In genomic region chr1:151993084-151993733, GRCh38 we compare ENCODE assay signal across 8 cellular contexts. TPM values are rescaled to one million over a fixed set of nuclear protein-coding genes. Genes with fewer than 3 reads are reported as not detected.
DNase-seq lines count a peak whose midpoint lies in the region; ATAC-seq, FAIRE-seq and TF ChIP-seq lines count a peak whose summit lies in the region.

No MANE protein-coding gene starts in this region.

- H4K20me1 ChIP-seq in hepatocyte (ENCODE audit: insufficient read depth, poor library complexity, severe bottlenecking): peaks cover 18% of the 10 kb centered on the region

- H3K27me3 ChIP-seq in hepatocyte (no peaks in the 10 kb centered on the region), small intestine (ENCODE audit: control insufficient read depth in 2 of 2, insufficient read depth in 2 of 2, low read length in 2 of 2) (no peaks in the 10 kb centered on the region)

- H3K4me1 ChIP-seq in hepatocyte (ENCODE audit: insufficient read depth) (peaks cover 46% of the 10 kb centered on the region), small intestine (ENCODE audit: control insufficient read depth in 2 of 2, insufficient read depth in 1 of 2, low read depth in 1 of 2, low read length in 1 of 2) (peaks cover 5 to 36% of the 10 kb centered on the region in 2 donors)

- no peaks in the 10 kb centered on the region for H3K9me3 Mint-ChIP-seq in activated naive CD8-positive, alpha-beta T cell (ENCODE audit: low read depth)

- peak overlapping the region; percentile 91 for H3K4me2 ChIP-seq in hepatocyte

- peak overlapping the region; percentile 94 for H3K4me3 Mint-ChIP-seq in activated naive CD8-positive, alpha-beta T cell

- H3K27ac Mint-ChIP-seq in activated naive CD8-positive, alpha-beta T cell: peak overlapping the region; percentile 91

- peaks cover 50% of the 10 kb centered on the region for H3K79me2 ChIP-seq in hepatocyte

- TF ChIP-seq CTCF in GM12865 (IDR thresholded peaks at IDR 0.05; ENCODE audit: insufficient read depth, low read depth, low read length, missing control alignments) (no peak), hepatocyte (IDR thresholded peaks at IDR 0.05; ENCODE audit: poor library complexity) (peak; percentile 4)

- FAIRE-seq in small intestine (lab: Jason Lieb, UNC): no peak

- ATAC-seq in HG02763 (IDR thresholded peaks at IDR 0.05; ENCODE audit: unreplicated experiment): no peak

- H3K36me3 Mint-ChIP-seq in activated naive CD8-positive, alpha-beta T cell: no peaks in the 10 kb centered on the region

- H3K9me3 ChIP-seq in hepatocyte (ENCODE audit: low read depth): no peaks in the 10 kb centered on the region
- H3K9me3 ChIP-seq in small intestine (ENCODE audit: control insufficient read depth, low read depth): no peaks in the 10 kb centered on the region

- DNase-seq in GM12865 (ENCODE audit: low read depth) (peak; percentile 26), OCI-M1 (lab: John Stamatoyannopoulos, UW) (peak; percentile 53), hepatocyte (ENCODE audit: low spot score) (peak; percentile 35), small intestine (peak; percentile 56), NCI-H2227 treated with DMSO at 0.1 percent for 48 hours (lab: John Stamatoyannopoulos, UW) (no peak), cortex of kidney (lab: John Stamatoyannopoulos, UW) (no peak)

- 3% methylated on average over 24 of the region's 50 CpGs for WGBS in hepatocyte (ENCODE audit: low lambda C conversion rate, missing lambda C conversion rate)
- 0 to 3% (median 1%) methylated on average over 35 to 50 of the region's 50 CpGs for WGBS in small intestine, 3 donors

- H3K4me1 Mint-ChIP-seq in activated naive CD8-positive, alpha-beta T cell (ENCODE audit: low read depth): peaks cover 62% of the 10 kb centered on the region

- H3K27me3 Mint-ChIP-seq in activated naive CD8-positive, alpha-beta T cell: no peaks in the 10 kb centered on the region

- H3K9me2 ChIP-seq in hepatocyte (replicated peaks; ENCODE audit: insufficient read depth): no peaks in the 10 kb centered on the region

- H3K27ac ChIP-seq in hepatocyte: peak overlapping the region; percentile 100
- H3K27ac ChIP-seq in small intestine (ENCODE audit: low read depth in 1 of 2, low read length in 1 of 2): peak overlapping the region; percentile 98

- H3K36me3 ChIP-seq in hepatocyte (replicated peaks; ENCODE audit: insufficient read depth, low read depth): no peaks in the 10 kb centered on the region
- peaks cover 0 to 2% of the 10 kb centered on the region in 2 donors for H3K36me3 ChIP-seq in small intestine (ENCODE audit: control insufficient read depth in 2 of 2, insufficient read depth in 2 of 2, low read length in 2 of 2)

- peak overlapping the region; percentile 65 for H2AFZ ChIP-seq in hepatocyte

- H3K4me3 ChIP-seq in GM12865 (ENCODE audit: low read depth, low read length): peak overlapping the region; percentile 37
- peak overlapping the region; percentile 84 for H3K4me3 ChIP-seq in hepatocyte
- peak overlapping the region; percentile 87 to 99 for H3K4me3 ChIP-seq in small intestine (ENCODE audit: low read depth in 1 of 2, low read length in 2 of 2)

RNA-seq across cellular contexts. Expression of gene S100A10, which starts 0.5 kb away (rescaled TPM):
- 408 and 485 TPM in 2 replicates for total RNA-seq in hepatocyte
- polyA plus RNA-seq in hepatocyte (3,367 and 3,493 TPM in 2 replicates), small intestine (1,000 to 10,000 TPM in 2 of 3 donors, 100 to 1,000 TPM in 1; 547 to 1,355 (median 1,268) TPM)

RNA-seq across cellular contexts. Expression of gene S100A11, which starts 43.6 kb away (rescaled TPM):
- 258 and 295 TPM in 2 replicates for total RNA-seq in hepatocyte
- polyA plus RNA-seq in hepatocyte: 1,491 and 1,531 TPM in 2 replicates
- 100 to 1,000 TPM; 237 to 551 (median 426) TPM for polyA plus RNA-seq in small intestine

Comparison
In these comparisons a context has a peak if more than half of its experiments do, and no peak if none do; other contexts are left out.
1. DNase-seq: peak in GM12865 (single experiment), OCI-M1 (single experiment), hepatocyte (single experiment) and small intestine (single experiment); none in NCI-H2227 treated with DMSO at 0.1 percent for 48 hours (single experiment) and cortex of kidney (single experiment).
2. H3K4me3 ChIP-seq: peak in every context shown above with its lines; median percentile 93 in small intestine; 84 in hepatocyte; 37 in GM12865.